In genomic region chr14:23033801-23034497, GRCh38 we compare ENCODE assay signal across 9 cellular contexts. TPM values are rescaled to one million over a fixed set of nuclear protein-coding genes. Genes with fewer than 3 reads are reported as not detected.
DNase-seq lines count a peak whose midpoint lies in the region; TF ChIP-seq lines count a peak whose summit lies in the region.
"Had no signal": no experiment of that assay in that cellular context is flagged by ENCODE, and none has a peak within 500 bp of the region (broad histone marks: within the 10 kb centered on the region; RNA-seq: fewer than 3 reads in every experiment).

No MANE protein-coding gene starts in this region.

- H3K4me2 ChIP-seq in OCI-LY7 (ENCODE audit: low read length): peak overlapping the region; percentile 85

- no peaks in the 10 kb centered on the region for H3K9me2 ChIP-seq in OCI-LY7 (ENCODE audit: insufficient read depth, low read length)

- TSS peak; percentile 85 for BruUV-seq in OCI-LY7 (replicated peaks; lab: Mats Ljungman, UMichigan)

- no peak for TF ChIP-seq CTCF in OCI-LY7 (conservative IDR thresholded peaks at IDR 0.05; ENCODE audit: low read length)
- no peak for TF ChIP-seq CTCF in endothelial cell (IDR thresholded peaks at IDR 0.05; ENCODE audit: unreplicated experiment)
- no peak for TF ChIP-seq CTCF in osteocyte (IDR thresholded peaks at IDR 0.05)

- POLR2A ChIA-PET in OCI-LY7 (lab: Charles Lee): interaction anchor here (0.7 to 2.1 kb wide), 7 partner anchors 9 to 62 kb away, joined by 3 to 9 read pairs (median 4); no protein-coding TSS in a partner anchor

- peaks cover 33% of the 10 kb centered on the region; the same call in 1 of the 2 replicates for H3K79me2 ChIP-seq in OCI-LY7 (ENCODE audit: insufficient read depth, low read depth, low read length)

- H3K4me3 ChIP-seq in OCI-LY7 (ENCODE audit: low read depth, low read length, poor library complexity, severe bottlenecking): peak overlapping the region; percentile 84

- H3K9me3 Mint-ChIP-seq in endothelial cell (ENCODE audit: unreplicated experiment) (no peaks in the 10 kb centered on the region), osteocyte (ENCODE audit: unreplicated experiment) (no peaks in the 10 kb centered on the region)

- H3K4me1 Mint-ChIP-seq in endothelial cell (ENCODE audit: unreplicated experiment): peaks cover 15% of the 10 kb centered on the region
- peaks cover 28% of the 10 kb centered on the region for H3K4me1 Mint-ChIP-seq in osteocyte (ENCODE audit: unreplicated experiment)

- peak overlapping the region; percentile 99 for H3K27ac Mint-ChIP-seq in endothelial cell (ENCODE audit: unreplicated experiment)
- peak overlapping the region; percentile 97 for H3K27ac Mint-ChIP-seq in osteocyte (ENCODE audit: unreplicated experiment)

- CTCF ChIA-PET in OCI-LY7 (lab: Charles Lee; ENCODE audit: unreplicated experiment): interaction anchor here (0.6 kb wide), 1 partner anchor 23 kb away, joined by 3 read pairs; no protein-coding TSS in a partner anchor

- H3K9me3 ChIP-seq in OCI-LY7 (ENCODE audit: low read length): no peaks in the 10 kb centered on the region

- peak; percentile 11 for DNase-seq in EL
- no peak for DNase-seq in OCI-LY7 (ENCODE audit: low spot score)
- DNase-seq in endothelial cell (ENCODE audit: low spot score): no peak
- no peak for DNase-seq in osteocyte (ENCODE audit: extremely low spot score, unreplicated experiment)
- DNase-seq in amniotic stem cell (lab: John Stamatoyannopoulos, UW): no peak
- DNase-seq in anterior cingulate cortex (lab: John Stamatoyannopoulos, UW): no peak
- DNase-seq in head of caudate nucleus: no peak
- DNase-seq in dedifferentiated amniotic fluid mesenchymal stem cell (ENCODE audit: extremely low spot score): no peak

- H3K4me1 ChIP-seq in OCI-LY7 (ENCODE audit: insufficient read depth, low read length, poor library complexity, severe bottlenecking): peaks cover 18% of the 10 kb centered on the region

- peak overlapping the region; percentile 72 for H3K27ac ChIP-seq in OCI-LY7 (ENCODE audit: low read depth, low read length, poor library complexity, severe bottlenecking)

- H3K27me3 Mint-ChIP-seq in endothelial cell (ENCODE audit: unreplicated experiment): peaks cover 4% of the 10 kb centered on the region
- H3K27me3 Mint-ChIP-seq in osteocyte (ENCODE audit: unreplicated experiment): no peaks in the 10 kb centered on the region

- peaks cover 21% of the 10 kb centered on the region for H3K36me3 Mint-ChIP-seq in endothelial cell (ENCODE audit: low read depth, unreplicated experiment)
- H3K36me3 Mint-ChIP-seq in osteocyte (ENCODE audit: unreplicated experiment): peaks cover 23% of the 10 kb centered on the region

- intact Hi-C loops in OCI-LY7 (cut with micrococcal nuclease; ENCODE audit: unreplicated experiment): loop anchor here (1.0 kb wide), 1 partner anchor 24 kb away; the partner anchor contains the start of gene C14orf93
- intact Hi-C loops in head of caudate nucleus (cut with DNase I): no loop called here

- peaks cover 43% of the 10 kb centered on the region for H3K36me3 ChIP-seq in OCI-LY7 (ENCODE audit: insufficient read depth, low read length)

- peak overlapping the region; percentile 98 for H3K4me3 Mint-ChIP-seq in endothelial cell (ENCODE audit: unreplicated experiment)
- peak overlapping the region; percentile 93 for H3K4me3 Mint-ChIP-seq in osteocyte (ENCODE audit: unreplicated experiment)

- H4K20me1 ChIP-seq in OCI-LY7 (ENCODE audit: insufficient read depth, low read length): 0 out of 2 replicates have a peak, but pooled peaks cover 2% of the 10 kb centered on the region

- H2AFZ ChIP-seq in OCI-LY7 (ENCODE audit: low read length): peak overlapping the region; percentile 99; the same call in 1 of the 2 replicates

RNA-seq across cellular contexts. Expression of gene PSMB5, which starts 0.8 kb away (rescaled TPM):
- 111 and 133 TPM in 2 replicates for total RNA-seq in OCI-LY7 (2014; rRNA removed; shearing (Covaris generic))
- 85.5 and 122 TPM in 2 replicates for total RNA-seq in OCI-LY7 (2022)
- total RNA-seq in endothelial cell (ENCODE audit: unreplicated experiment): 177 TPM
- total RNA-seq in osteocyte: 144 and 147 TPM in 2 replicates

RNA-seq across cellular contexts. Expression of gene PSMB11, which starts 8.1 kb away (rescaled TPM):
- total RNA-seq in OCI-LY7 (2014; rRNA removed; shearing (Covaris generic)): not detected in 2 replicates
- not detected in 2 replicates for total RNA-seq in OCI-LY7 (2022)
- total RNA-seq in endothelial cell (ENCODE audit: unreplicated experiment): not detected
- not detected in 2 replicates for total RNA-seq in osteocyte
- total RNA-seq: lung microvascular endothelial cell had no signal

RNA-seq across cellular contexts. Expression of gene CDH24, which starts 23.4 kb away (rescaled TPM):
- total RNA-seq in OCI-LY7 (2014; rRNA removed; shearing (Covaris generic)): 1.1 and 1.5 TPM in 2 replicates
- total RNA-seq in OCI-LY7 (2022) (0.46 and 0.51 TPM in 2 replicates), endothelial cell (ENCODE audit: unreplicated experiment) (13.6 TPM), osteocyte (13.3 and 13.7 TPM in 2 replicates)

RNA-seq across cellular contexts. Expression of gene C14orf93, which starts 24.0 kb away (rescaled TPM):
- total RNA-seq in OCI-LY7 (2014; rRNA removed; shearing (Covaris generic)): 13.8 and 17.9 TPM in 2 replicates
- total RNA-seq in OCI-LY7 (2022): 15.2 and 17.4 TPM in 2 replicates
- 9.0 TPM for total RNA-seq in endothelial cell (ENCODE audit: unreplicated experiment)
- total RNA-seq in osteocyte: 11.4 and 12.4 TPM in 2 replicates

RNA-seq across cellular contexts. Expression of gene AJUBA, which starts 51.6 kb away (rescaled TPM):
- 0.13 and 0.22 TPM in 2 replicates for total RNA-seq in OCI-LY7 (2014; rRNA removed; shearing (Covaris generic))
- 0.37 and 0.88 TPM in 2 replicates for total RNA-seq in OCI-LY7 (2022)
- 7.2 TPM for total RNA-seq in endothelial cell (ENCODE audit: unreplicated experiment)
- total RNA-seq in osteocyte: 111 and 115 TPM in 2 replicates
